In the genomic region with DNA sequence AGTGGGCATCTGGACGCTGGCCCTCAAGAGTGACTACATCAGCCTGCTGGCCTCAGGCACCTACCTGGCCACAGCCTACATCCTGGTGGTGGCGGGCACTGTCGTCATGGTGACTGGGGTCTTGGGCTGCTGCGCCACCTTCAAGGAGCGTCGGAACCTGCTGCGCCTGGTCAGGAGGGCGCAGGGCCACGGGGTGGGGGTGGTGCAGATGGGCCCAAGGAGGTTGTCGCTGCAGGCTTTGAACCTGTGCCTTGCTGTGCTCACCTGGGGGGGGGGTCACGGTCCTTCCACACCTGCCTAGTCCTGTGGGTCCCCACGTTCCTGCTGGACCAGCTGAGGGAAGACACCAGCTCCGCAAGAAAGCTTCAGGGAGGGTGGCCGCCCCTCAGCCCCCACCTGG, we compare ENCODE assay signal across 20 cellular contexts. TPM values are rescaled to one million over a fixed set of nuclear protein-coding genes. Genes with fewer than 3 reads are reported as not detected.
DNase-seq lines count a peak whose midpoint lies in the region; ATAC-seq and TF ChIP-seq lines count a peak whose summit lies in the region.
"Had no signal": no experiment of that assay in that cellular context is flagged by ENCODE, and none has a peak within 500 bp of the region (broad histone marks: within the 10 kb centered on the region; RNA-seq: fewer than 3 reads in every experiment).

No MANE protein-coding gene starts in this region.

- H2BK5ac ChIP-seq in neuronal stem cell (ENCODE audit: low read length): peak overlapping the region; percentile 24

- no peaks in the 10 kb centered on the region for H3K27me3 ChIP-seq in RWPE2 (ENCODE audit: insufficient read depth, poor library complexity, severe bottlenecking)
- H3K27me3 ChIP-seq in neuronal stem cell (ENCODE audit: control insufficient read depth in 3 of 3, insufficient read depth in 3 of 3, low read depth in 1 of 3, low read length in 3 of 3): peaks cover 2 to 10% (median 9%) of the 10 kb centered on the region in 3 experiments
- H3K27me3 ChIP-seq: adrenal gland, pancreas had no signal

- no peaks in the 10 kb centered on the region for H3K9me3 ChIP-seq in RWPE2 (ENCODE audit: severe bottlenecking)
- peaks cover 0 to 3% of the 10 kb centered on the region in 2 donors for H3K9me3 ChIP-seq in neuronal stem cell (replicated peaks in 1 of 2; ENCODE audit: control insufficient read depth in 2 of 2, insufficient read depth in 1 of 2, low read depth in 1 of 2, low read length in 2 of 2)
- H3K9me3 ChIP-seq: adrenal gland, pancreas had no signal

- H3K27ac ChIP-seq in RWPE2 (ENCODE audit: poor library complexity, severe bottlenecking) (peak overlapping the region; percentile 97), neuronal stem cell (replicated peaks; ENCODE audit: low read length) (no peak overlapping the region)
- H3K27ac ChIP-seq: adrenal gland, KMS-11, PC-9, SK-N-MC had no signal

- H3K18ac ChIP-seq in neuronal stem cell (ENCODE audit: low read length): no peak overlapping the region

- no peak for TF ChIP-seq CTCF in RWPE2 (IDR thresholded peaks at IDR 0.05; ENCODE audit: poor library complexity, severe bottlenecking)

- no peak overlapping the region for H2BK15ac ChIP-seq in neuronal stem cell (ENCODE audit: low read length)

- peak overlapping the region; percentile 77 for H3K9ac ChIP-seq in neuronal stem cell (ENCODE audit: low read depth, low read length, poor library complexity)
- H3K9ac ChIP-seq: KMS-11 had no signal

- H4K8ac ChIP-seq in neuronal stem cell (ENCODE audit: low read depth, low read length): no peak overlapping the region

- no peak for DNase-seq in RWPE2 (ENCODE audit: low spot score)
- DNase-seq in neuronal stem cell (ENCODE audit: low spot score): no peak
- no peak for DNase-seq in NK-92 treated with Interleukin-12 subunit alpha and Interleukin-12 subunit beta, amount 100 ng/mL, for 24 hours (lab: John Stamatoyannopoulos, UW)
- DNase-seq: activated CD4-positive, alpha-beta T cell treated with anti-CD3 and anti-CD28 coated beads, Interleukin-2, amount 50 U/mL, for 4 hours; activated gamma-delta T cell treated with Interleukin-2 at 50 U/mL for 16 hours; DMS79 treated with DMSO at 0.1 percent for 48 hours; dorsolateral prefrontal cortex; foreskin melanocyte; mesendoderm; naive thymus-derived CD4-positive, alpha-beta T cell; NCI-H1930; NCI-H226; stimulated activated CD4-positive, alpha-beta T cell treated with anti-CD3 and anti-CD28 coated beads, Interleukin-2, amount 100 ng/mL, for 24 hours; stimulated activated naive CD8-positive, alpha-beta T cell treated with anti-CD3 and anti-CD28 coated beads, Interleukin-15, Interleukin-2, amounts not matched to agents 100 U/mL and 50 U/mL, for 24 hours had no signal

- peaks cover 14% of the 10 kb centered on the region for H3K4me1 ChIP-seq in RWPE2 (ENCODE audit: insufficient read depth, poor library complexity, severe bottlenecking)
- peaks cover 23 to 27% of the 10 kb centered on the region in 2 donors for H3K4me1 ChIP-seq in neuronal stem cell (ENCODE audit: control insufficient read depth in 2 of 2, insufficient read depth in 1 of 2, low read depth in 1 of 2, low read length in 2 of 2)

- ATAC-seq in RWPE2 (ENCODE audit: low read depth): no peak
- no peak for ATAC-seq in HG03442 (IDR thresholded peaks at IDR 0.05; ENCODE audit: unreplicated experiment)
- ATAC-seq: naive thymus-derived CD4-positive, alpha-beta T cell; pancreas; stimulated activated naive CD8-positive, alpha-beta T cell treated with anti-CD3 and anti-CD28 coated beads, Interleukin-15, Interleukin-2, amounts not matched to agents 100 U/mL and 50 U/mL, for 24 hours had no signal

- H3K4me3 ChIP-seq in RWPE2 (ENCODE audit: severe bottlenecking) (no peak overlapping the region), neuronal stem cell (ENCODE audit: low read length in 2 of 2) (no peak overlapping the region)
- H3K4me3 ChIP-seq: adrenal gland, dorsolateral prefrontal cortex, pancreas, PC-9, SK-N-MC had no signal

- no peak overlapping the region for H2AK5ac ChIP-seq in neuronal stem cell (ENCODE audit: low read depth, low read length)

- H2AFZ ChIP-seq in neuronal stem cell (ENCODE audit: low read length): no peak overlapping the region
- H2AFZ ChIP-seq: PC-9 had no signal

- H2BK12ac ChIP-seq in neuronal stem cell (ENCODE audit: low read length): no peak overlapping the region

- H3K4ac ChIP-seq in neuronal stem cell (ENCODE audit: low read length): no peak overlapping the region

- peak overlapping the region; percentile 73 for H3K23ac ChIP-seq in neuronal stem cell (ENCODE audit: low read depth, low read length, poor library complexity)

- H4K91ac ChIP-seq in neuronal stem cell (ENCODE audit: low read depth, low read length, poor library complexity): no peak overlapping the region

- H3K4me2 ChIP-seq in neuronal stem cell (ENCODE audit: insufficient read depth, low read length, poor library complexity, severe bottlenecking): no peak overlapping the region
- H3K4me2 ChIP-seq: KMS-11, PC-9 had no signal

- H2BK120ac ChIP-seq in neuronal stem cell (ENCODE audit: low read depth, low read length): no peak overlapping the region

- H3K36me3 ChIP-seq in RWPE2 (ENCODE audit: low read depth) (peaks cover 53% of the 10 kb centered on the region), neuronal stem cell (replicated peaks in 1 of 2; ENCODE audit: control insufficient read depth in 2 of 2, insufficient read depth in 2 of 2, low read length in 2 of 2) (peaks cover 48 to 60% of the 10 kb centered on the region in 2 donors)

- WGBS in neuronal stem cell (ENCODE audit: extremely low coverage in 2 of 2, insufficient read length in 2 of 2, insufficient replicate concordance in 1 of 2), 2 donors: no CpG with 5 or more reads among the region's 14 CpGs

- peaks cover 35% of the 10 kb centered on the region for H3K79me1 ChIP-seq in neuronal stem cell (ENCODE audit: low read depth, low read length)

- H3K14ac ChIP-seq in neuronal stem cell (ENCODE audit: low read length): no peak overlapping the region

RNA-seq across cellular contexts. Expression of a gene that starts 3.5 kb away (rescaled TPM):
- 74.1 TPM for polyA plus RNA-seq in neuronal stem cell (2013, experiment 1 of 2)
- 74.3 TPM for polyA plus RNA-seq in neuronal stem cell (2013, experiment 2 of 2)

RNA-seq across cellular contexts. Expression of a gene that starts 6.1 kb away (rescaled TPM):
- 129 TPM for polyA plus RNA-seq in neuronal stem cell (2013, experiment 1 of 2)
- polyA plus RNA-seq in neuronal stem cell (2013, experiment 2 of 2): 129 TPM

RNA-seq across cellular contexts. Expression of a gene that starts 6.4 kb away (rescaled TPM):
- polyA plus RNA-seq in neuronal stem cell (2013, experiment 1 of 2): 39.4 TPM
- polyA plus RNA-seq in neuronal stem cell (2013, experiment 2 of 2): 35.6 TPM

RNA-seq across cellular contexts. Expression of a gene that starts 8.6 kb away (rescaled TPM):
- polyA plus RNA-seq in neuronal stem cell (2013, experiment 1 of 2): 12.4 TPM
- 11.8 TPM for polyA plus RNA-seq in neuronal stem cell (2013, experiment 2 of 2)
- polyA plus RNA-seq: naive thymus-derived CD4-positive, alpha-beta T cell had no signal

RNA-seq across cellular contexts. Expression of a gene that starts 17.6 kb away (rescaled TPM):
- polyA plus RNA-seq in neuronal stem cell (2013, experiment 1 of 2): 34.4 TPM
- polyA plus RNA-seq in neuronal stem cell (2013, experiment 2 of 2): 33.9 TPM
